Comparison of ENCODE assay signal across 9 cellular contexts in genomic region chr18:9913151-9913525, GRCh38. TPM values are rescaled to one million over a fixed set of nuclear protein-coding genes. Genes with fewer than 3 reads are reported as not detected.
A peak's percentile ranks its signal among the peaks of the same experiment; 100 is the strongest.
DNase-seq lines count a peak whose midpoint lies in the region; ATAC-seq and TF ChIP-seq lines count a peak whose summit lies in the region.
"Had no signal": no experiment of that assay in that cellular context is flagged by ENCODE, and none has a peak within 500 bp of the region (broad histone marks: within the 10 kb centered on the region; RNA-seq: fewer than 3 reads in every experiment).

No MANE protein-coding gene starts in this region.

- H3K36me3 ChIP-seq in SK-N-SH (replicated peaks in 1 of 2; ENCODE audit: control insufficient read depth in 1 of 2, insufficient read depth in 2 of 2, low read length in 1 of 2) (no peaks in the 10 kb centered on the region), rectal smooth muscle tissue (ENCODE audit: control insufficient read depth, insufficient read depth, low read length) (no peaks in the 10 kb centered on the region)

- H3K27me3 ChIP-seq in SK-N-SH (ENCODE audit: insufficient read depth): no peaks in the 10 kb centered on the region
- H3K27me3 ChIP-seq in rectal smooth muscle tissue (ENCODE audit: control insufficient read depth, insufficient read depth, low read length): no peaks in the 10 kb centered on the region

- TF ChIP-seq EP300 in SK-N-SH (IDR thresholded peaks at IDR 0.05; ENCODE audit: borderline replicate concordance in 1 of 2, low read depth in 1 of 2, low read length in 1 of 2): no peak

- CTCF ChIA-PET in SK-N-SH (lab: Yijun Ruan, JAX): interaction anchor here (0.8 to 0.9 kb wide), 2 partner anchors 8 to 300 kb away, joined by 3 read pairs; no protein-coding TSS in a partner anchor

- H3K9me2 ChIP-seq in SK-N-SH: no peaks in the 10 kb centered on the region

- WGBS in SK-N-SH (ENCODE audit: low lambda C conversion rate): 2% methylated on average over 12 of the region's 12 CpGs

- H3K27ac ChIP-seq in SK-N-SH (ENCODE audit: low read depth in 2 of 2, low read length in 1 of 2) (peak overlapping the region; percentile 90 to 95), rectal smooth muscle tissue (ENCODE audit: low read depth, low read length) (peak overlapping the region; percentile 100)

- ATAC-seq in GM21717 (IDR thresholded peaks at IDR 0.05; ENCODE audit: unreplicated experiment): peak; percentile 1
- ATAC-seq in HG03280 (IDR thresholded peaks at IDR 0.05; ENCODE audit: unreplicated experiment): no peak

- TF ChIP-seq CTCF in SK-N-SH (IDR thresholded peaks at IDR 0.05) (no peak), foreskin fibroblast (IDR thresholded peaks at IDR 0.05; ENCODE audit: low read depth, low read length) (no peak)

- H3F3A ChIP-seq in SK-N-SH (replicated peaks; ENCODE audit: insufficient read depth): peaks cover 18% of the 10 kb centered on the region

- no peaks in the 10 kb centered on the region for H3K9me3 ChIP-seq in SK-N-SH

- H4K20me1 ChIP-seq in SK-N-SH (ENCODE audit: insufficient read depth): peaks cover 35% of the 10 kb centered on the region

- POLR2A ChIA-PET in SK-N-SH (lab: Yijun Ruan, JAX): interaction anchor here (0.6 to 1.0 kb wide), 2 partner anchors 121 to 345 kb away, joined by 3 read pairs; no protein-coding TSS in a partner anchor

- H3K4me1 ChIP-seq in SK-N-SH (ENCODE audit: control insufficient read depth in 1 of 2, insufficient read depth in 2 of 2, low read depth in 1 of 2, low read length in 1 of 2) (peaks cover 12 to 13% of the 10 kb centered on the region in 2 experiments; a peak in 3 of 4 replicates), rectal smooth muscle tissue (ENCODE audit: control insufficient read depth, insufficient read depth, low read length) (peaks cover 17% of the 10 kb centered on the region)

- peak overlapping the region; percentile 93 for H2AFZ ChIP-seq in SK-N-SH (ENCODE audit: low read depth)

- peaks cover 40% of the 10 kb centered on the region for H3K79me2 ChIP-seq in SK-N-SH (ENCODE audit: insufficient read depth)

- H3K9ac ChIP-seq in SK-N-SH (peak overlapping the region; percentile 94), rectal smooth muscle tissue (ENCODE audit: low read length) (no peak overlapping the region)

- peak overlapping the region; percentile 85 to 95 for H3K4me3 ChIP-seq in SK-N-SH (ENCODE audit: low read depth in 2 of 2, low read length in 1 of 2)
- peak overlapping the region; percentile 77 to 81 for H3K4me3 ChIP-seq in foreskin fibroblast (ENCODE audit: low read depth in 1 of 2, low read length in 2 of 2)
- H3K4me3 ChIP-seq in rectal smooth muscle tissue (ENCODE audit: low read length): peak overlapping the region; percentile 88

- TF ChIP-seq RAD21 in SK-N-SH (IDR thresholded peaks at IDR 0.05; ENCODE audit: low read length): no peak

- peak overlapping the region; percentile 77 for H3K4me2 ChIP-seq in SK-N-SH

- DNase-seq in SK-N-SH (no peak), foreskin fibroblast (no peak), dermis blood vessel endothelial cell (no peak), AG08395 (ENCODE audit: low spot score) (no peak), NCI-H82 treated with DMSO at 0.1 percent for 48 hours (lab: John Stamatoyannopoulos, UW; ENCODE audit: unreplicated experiment) (no peak)

TF ChIP-seq in SK-N-SH, 30 proteins besides CTCF, POLR2A, EP300 and RAD21:
- no peak for TF ChIP-seq GABPA (IDR thresholded peaks at IDR 0.05; ENCODE audit: low read depth)
- TF ChIP-seq MEF2A (IDR thresholded peaks at IDR 0.05; ENCODE audit: borderline replicate concordance, low read depth): no peak
- no peak for TF ChIP-seq PBX3 (IDR thresholded peaks at IDR 0.05)
- TF ChIP-seq TAF1 (IDR thresholded peaks at IDR 0.05; ENCODE audit: borderline replicate concordance, low read depth, low read length): no peak
- no peak for TF ChIP-seq RCOR1 (IDR thresholded peaks at IDR 0.05; ENCODE audit: low read length)
- TF ChIP-seq GATA2 (CRISPR knock-in tag; IDR thresholded peaks at IDR 0.05): peak; percentile 63
- TF ChIP-seq IRF3 (IDR thresholded peaks at IDR 0.05; ENCODE audit: low read depth, low read length): no peak

RNA-seq across cellular contexts. Expression of gene VAPA, which starts 0.7 kb away (rescaled TPM):
- polyA plus RNA-seq in SK-N-SH (2012; rRNA removed): 109 and 129 TPM in 2 replicates
- 167 and 214 TPM in 2 replicates for polyA plus RNA-seq in SK-N-SH (2012; cell fraction: cytosol; rRNA removed)
- 25.1 and 62.3 TPM in 2 replicates for polyA plus RNA-seq in SK-N-SH (2012; cell fraction: nucleus; rRNA removed)
- 261 and 330 TPM in 2 replicates for total RNA-seq in dermis blood vessel endothelial cell

RNA-seq across cellular contexts. Expression of gene TXNDC2, which starts 27.4 kb away (rescaled TPM):
- polyA plus RNA-seq in SK-N-SH (2012; rRNA removed): 0.06 and 0.07 TPM in 2 replicates
- 0.08 TPM in 2 replicates for polyA plus RNA-seq in SK-N-SH (2012; cell fraction: cytosol; rRNA removed)
- 0.06 and 0.07 TPM in 2 replicates for polyA plus RNA-seq in SK-N-SH (2012; cell fraction: nucleus; rRNA removed)
- 0.05 TPM in 1 of 2 replicates, not detected in the other for total RNA-seq in dermis blood vessel endothelial cell
- total RNA-seq: T-helper 1 cell treated with Interleukin-12 subunit alpha and Interleukin-12 subunit beta and Interleukin-4 antibody, amounts not matched to agents 30 ng/mL and 1 ng/mL, for 36 hours had no signal
